Comparison of ENCODE assay signal across 8 cellular contexts in genomic region chr10:133257489-133258065, GRCh38. TPM values are rescaled to one million over a fixed set of nuclear protein-coding genes. Genes with fewer than 3 reads are reported as not detected.
DNase-seq lines count a peak whose midpoint lies in the region; ATAC-seq and TF ChIP-seq lines count a peak whose summit lies in the region.

No MANE protein-coding gene starts in this region.

- H3K4ac ChIP-seq in H9 (ENCODE audit: low read depth, low read length), result no peak overlapping the region

- no peak for ATAC-seq in CD4-positive, CD25-positive, alpha-beta regulatory T cell (ENCODE audit: low read depth in 2 of 2)
- no peak for ATAC-seq in natural killer cell treated with Interleukin-12 subunit alpha and Interleukin-12 subunit beta and Interleukin-15 and Interleukin-18, amount 100 ng/mL, for 72 hours
- ATAC-seq in HG03521 (IDR thresholded peaks at IDR 0.05; ENCODE audit: unreplicated experiment) (no peak), GM19397 (IDR thresholded peaks at IDR 0.05; ENCODE audit: unreplicated experiment) (no peak)

- H3K4me2 ChIP-seq in H9 (ENCODE audit: insufficient read depth, insufficient read length, low read length) (peak overlapping the region; percentile 36), fibroblast of lung (ENCODE audit: extremely low read depth, insufficient read depth, low read length) (no peak overlapping the region)

- no peaks in the 10 kb centered on the region for H4K20me1 ChIP-seq in H9 (ENCODE audit: control insufficient read depth, insufficient read depth, insufficient read length)
- no peaks in the 10 kb centered on the region for H4K20me1 ChIP-seq in fibroblast of lung (ENCODE audit: control insufficient read depth, extremely low read depth, insufficient read depth, low read length)

- no peak overlapping the region for H4K5ac ChIP-seq in H9 (ENCODE audit: insufficient read length, low read depth, low read length)

- H3K79me2 ChIP-seq in H9 (ENCODE audit: insufficient read depth, low read length) (no peaks in the 10 kb centered on the region), fibroblast of lung (ENCODE audit: control insufficient read depth, insufficient read depth, low read length) (no peaks in the 10 kb centered on the region)

- no peak overlapping the region for H2BK5ac ChIP-seq in H9 (ENCODE audit: insufficient read length, low read length)

- H3T11ph ChIP-seq in H9 (ENCODE audit: low read length), result no peak overlapping the region

- H2BK15ac ChIP-seq in H9 (ENCODE audit: low read depth, low read length), result no peak overlapping the region

- peak overlapping the region; percentile 75 for H3K27ac ChIP-seq in CD4-positive, CD25-positive, alpha-beta regulatory T cell (ENCODE audit: insufficient read depth, low read length, poor library complexity, severe bottlenecking)
- H3K27ac ChIP-seq in H9 (ENCODE audit: insufficient read length, low read depth, low read length) (no peak overlapping the region), fibroblast of lung (ENCODE audit: insufficient read depth, low read length) (peak overlapping the region; percentile 89)

- H3K79me1 ChIP-seq in H9 (ENCODE audit: insufficient read depth, low read depth, low read length, poor library complexity, severe bottlenecking), result no peaks in the 10 kb centered on the region

- no CpG with 5 or more reads among the region's 27 CpGs for WGBS in H9 (ENCODE audit: extremely low coverage, insufficient read length, low lambda C conversion rate)

- H3K4me3 Mint-ChIP-seq in CD4-positive, CD25-positive, alpha-beta regulatory T cell, result peak overlapping the region in 3 of 4 donors; percentile 7 to 49 (median 29)
- peak overlapping the region; percentile 51 to 70 for H3K4me3 Mint-ChIP-seq in H9
- H3K4me3 Mint-ChIP-seq in natural killer cell treated with Interleukin-12 subunit alpha and Interleukin-12 subunit beta and Interleukin-15 and Interleukin-18, amount 100 ng/mL, for 72 hours, result peak overlapping the region; percentile 21

- no peak overlapping the region for H4K8ac ChIP-seq in H9 (replicated peaks; ENCODE audit: insufficient read length, low read depth, low read length)

- peaks cover 51% of the 10 kb centered on the region for H3K4me1 ChIP-seq in CD4-positive, CD25-positive, alpha-beta regulatory T cell (ENCODE audit: control insufficient read depth, insufficient read depth, low read length, poor library complexity, severe bottlenecking)
- no peaks in the 10 kb centered on the region for H3K4me1 ChIP-seq in H9 (ENCODE audit: insufficient read depth, low read length)
- H3K4me1 ChIP-seq in fibroblast of lung (ENCODE audit: control insufficient read depth, extremely low read depth, insufficient read depth, low read length), result peaks cover 27% of the 10 kb centered on the region

- peaks cover 7% of the 10 kb centered on the region for H3K23me2 ChIP-seq in H9 (ENCODE audit: insufficient read length, low read depth, low read length, poor library complexity, severe bottlenecking)

- no peaks in the 10 kb centered on the region for H3K9me3 Mint-ChIP-seq in CD4-positive, CD25-positive, alpha-beta regulatory T cell
- no peaks in the 10 kb centered on the region; a peak in 1 of 5 replicates for H3K9me3 Mint-ChIP-seq in H9
- H3K9me3 Mint-ChIP-seq in natural killer cell treated with Interleukin-12 subunit alpha and Interleukin-12 subunit beta and Interleukin-15 and Interleukin-18, amount 100 ng/mL, for 72 hours, result no peaks in the 10 kb centered on the region

- no peak overlapping the region for H3K14ac ChIP-seq in H9 (ENCODE audit: insufficient read depth, low read length)

- H2BK20ac ChIP-seq in H9 (ENCODE audit: low read depth, low read length, poor library complexity, severe bottlenecking), result no peak overlapping the region

- no peak overlapping the region for H4K91ac ChIP-seq in H9 (ENCODE audit: insufficient read length, low read depth, low read length)

- H3K36me3 ChIP-seq in CD4-positive, CD25-positive, alpha-beta regulatory T cell (ENCODE audit: control insufficient read depth, insufficient read depth, low read length), result no peaks in the 10 kb centered on the region
- H3K36me3 ChIP-seq in fibroblast of lung (ENCODE audit: control insufficient read depth, insufficient read depth, low read length), result no peaks in the 10 kb centered on the region

- no peak overlapping the region for H2BK120ac ChIP-seq in H9 (ENCODE audit: low read depth, low read length, poor library complexity, severe bottlenecking)

- no peak overlapping the region for H3K18ac ChIP-seq in H9 (ENCODE audit: insufficient read length, low read depth, low read length)

- H3K23ac ChIP-seq in H9 (ENCODE audit: insufficient read length, low read depth, low read length), result no peak overlapping the region

- no peaks in the 10 kb centered on the region for H3K27me3 ChIP-seq in CD4-positive, CD25-positive, alpha-beta regulatory T cell (ENCODE audit: control insufficient read depth, insufficient read depth, low read length)
- H3K27me3 ChIP-seq in H9 (ENCODE audit: insufficient read depth, low read length), result no peaks in the 10 kb centered on the region
- no peaks in the 10 kb centered on the region for H3K27me3 ChIP-seq in fibroblast of lung (ENCODE audit: control insufficient read depth, insufficient read depth, low read length)

- H3K56ac ChIP-seq in H9 (ENCODE audit: insufficient read length, low read depth, low read length), result no peak overlapping the region

- H3K4me1 Mint-ChIP-seq in CD4-positive, CD25-positive, alpha-beta regulatory T cell, result peaks cover 0 to 50% (median 12%) of the 10 kb centered on the region in 4 donors
- peaks cover 11 to 30% of the 10 kb centered on the region in 2 experiments for H3K4me1 Mint-ChIP-seq in H9
- peaks cover 20 to 25% of the 10 kb centered on the region in 2 donors for H3K4me1 Mint-ChIP-seq in natural killer cell treated with Interleukin-12 subunit alpha and Interleukin-12 subunit beta and Interleukin-15 and Interleukin-18, amount 100 ng/mL, for 72 hours (ENCODE audit: low read depth in 2 of 2)

- H3K4me3 ChIP-seq in CD4-positive, CD25-positive, alpha-beta regulatory T cell (ENCODE audit: low read depth, low read length), result no peak overlapping the region
- H3K4me3 ChIP-seq in fibroblast of lung (replicated peaks in 1 of 4; ENCODE audit: control extremely low read depth in 1 of 4, insufficient read depth in 1 of 4, low read depth in 3 of 4, low read length in 4 of 4), result no peak overlapping the region

- H3K27me3 Mint-ChIP-seq in CD4-positive, CD25-positive, alpha-beta regulatory T cell, result no peaks in the 10 kb centered on the region
- peaks cover 3% of the 10 kb centered on the region for H3K27me3 Mint-ChIP-seq in H9 (ENCODE audit: low read depth)
- no peaks in the 10 kb centered on the region for H3K27me3 Mint-ChIP-seq in natural killer cell treated with Interleukin-12 subunit alpha and Interleukin-12 subunit beta and Interleukin-15 and Interleukin-18, amount 100 ng/mL, for 72 hours

- DNase-seq in CD4-positive, CD25-positive, alpha-beta regulatory T cell, result no peak
- DNase-seq in H9 (peak; percentile 79), SW480 (ENCODE audit: low spot score) (peak; percentile 74), fibroblast of lung (ENCODE audit: low read depth in 2 of 2) (peak; percentile 32 to 46), putamen (ENCODE audit: low spot score) (no peak)
- no peak for DNase-seq in natural killer cell treated with Interleukin-12 subunit alpha and Interleukin-12 subunit beta and Interleukin-15 and Interleukin-18, amount 100 ng/mL, for 72 hours (ENCODE audit: low spot score)

- no peak overlapping the region for H2BK12ac ChIP-seq in H9 (ENCODE audit: insufficient read length, low read depth, low read length)

- peak overlapping the region in 2 of 3 donors; percentile 5 to 80 for H3K27ac Mint-ChIP-seq in CD4-positive, CD25-positive, alpha-beta regulatory T cell
- H3K27ac Mint-ChIP-seq in H9, result peak overlapping the region in 1 of 3 experiments; percentile 76; a peak in 3 of 7 replicates
- no peak overlapping the region for H3K27ac Mint-ChIP-seq in natural killer cell treated with Interleukin-12 subunit alpha and Interleukin-12 subunit beta and Interleukin-15 and Interleukin-18, amount 100 ng/mL, for 72 hours

- no peak overlapping the region for H2AFZ ChIP-seq in H9 (ENCODE audit: low read length)
- H2AFZ ChIP-seq in fibroblast of lung (ENCODE audit: low read length), result peak overlapping the region; percentile 19

- no peaks in the 10 kb centered on the region for H3K36me3 Mint-ChIP-seq in CD4-positive, CD25-positive, alpha-beta regulatory T cell
- H3K36me3 Mint-ChIP-seq in H9 (ENCODE audit: insufficient read depth in 1 of 3, low read depth in 3 of 3), result no peaks in the 10 kb centered on the region
- H3K36me3 Mint-ChIP-seq in natural killer cell treated with Interleukin-12 subunit alpha and Interleukin-12 subunit beta and Interleukin-15 and Interleukin-18, amount 100 ng/mL, for 72 hours, result no peaks in the 10 kb centered on the region

- no peaks in the 10 kb centered on the region for H3K9me3 ChIP-seq in CD4-positive, CD25-positive, alpha-beta regulatory T cell (ENCODE audit: control insufficient read depth in 2 of 2, low read length in 2 of 2)
- H3K9me3 ChIP-seq in H9 (ENCODE audit: control insufficient read depth, low read depth, low read length), result no peaks in the 10 kb centered on the region
- no peaks in the 10 kb centered on the region for H3K9me3 ChIP-seq in fibroblast of lung (ENCODE audit: control insufficient read depth, insufficient read depth, low read depth, low read length)

- H3K9ac ChIP-seq in H9 (ENCODE audit: extremely low read depth, insufficient read length, low read length) (no peak overlapping the region), fibroblast of lung (ENCODE audit: insufficient read depth, low read length) (no peak overlapping the region)

- no peak overlapping the region for H2AK5ac ChIP-seq in H9 (ENCODE audit: insufficient read length, low read length)

- peak; percentile 34; the same call in 2 of the 3 replicates for TF ChIP-seq CTCF in H9 (conservative IDR thresholded peaks at IDR 0.05)
- TF ChIP-seq CTCF in fibroblast of lung (conservative IDR thresholded peaks at IDR 0.05 in 1 of 2, IDR thresholded peaks at IDR 0.05 in 1 of 2; ENCODE audit: low read depth in 1 of 2, low read length in 2 of 2), result peak in 1 of 2 donors; percentile 39

RNA-seq across cellular contexts. Expression of gene ADAM8, which starts 19.1 kb away (rescaled TPM):
- 148 TPM for total RNA-seq in CD4-positive, CD25-positive, alpha-beta regulatory T cell
- polyA plus RNA-seq in CD4-positive, CD25-positive, alpha-beta regulatory T cell, result 10 to 100 TPM; 33.4 to 62.6 (median 49.8) TPM
- total RNA-seq in H9 (2021), result 4.5 and 5.4 TPM in 2 replicates
- total RNA-seq in fibroblast of lung, result 1.0 and 2.0 TPM in 2 replicates
- polyA plus RNA-seq in fibroblast of lung, result 0.23 and 0.26 TPM in 2 replicates
- polyA plus RNA-seq in fibroblast of lung (2012), result 0.26 and 0.47 TPM in 2 replicates
- 0.26 TPM in 1 of 2 replicates, not detected in the other for polyA minus RNA-seq in fibroblast of lung (ENCODE audit: low replicate concordance)
- total RNA-seq in natural killer cell treated with Interleukin-12 subunit alpha and Interleukin-12 subunit beta and Interleukin-15 and Interleukin-18, amount 100 ng/mL, for 72 hours, result 100 to 1,000 TPM; 202 to 211 TPM

RNA-seq across cellular contexts. Expression of gene VENTX, which starts 19.9 kb away (rescaled TPM):
- total RNA-seq in CD4-positive, CD25-positive, alpha-beta regulatory T cell, result not detected
- polyA plus RNA-seq in CD4-positive, CD25-positive, alpha-beta regulatory T cell, result not detected
- total RNA-seq in H9 (2021) (10.9 and 11.1 TPM in 2 replicates), fibroblast of lung (not detected in 2 replicates)
- not detected in 2 replicates for polyA plus RNA-seq in fibroblast of lung
- polyA plus RNA-seq in fibroblast of lung (2012), result not detected in 2 replicates
- polyA minus RNA-seq in fibroblast of lung (ENCODE audit: low replicate concordance), result not detected in 2 replicates
- total RNA-seq in natural killer cell treated with Interleukin-12 subunit alpha and Interleukin-12 subunit beta and Interleukin-15 and Interleukin-18, amount 100 ng/mL, for 72 hours, result not detected

RNA-seq across cellular contexts. Expression of gene UTF1, which starts 27.6 kb away (rescaled TPM):
- total RNA-seq in CD4-positive, CD25-positive, alpha-beta regulatory T cell, result not detected
- not detected for polyA plus RNA-seq in CD4-positive, CD25-positive, alpha-beta regulatory T cell
- 31.5 and 38.6 TPM in 2 replicates for total RNA-seq in H9 (2021)
- not detected in 2 replicates for total RNA-seq in fibroblast of lung
- not detected in 2 replicates for polyA plus RNA-seq in fibroblast of lung
- not detected in 2 replicates for polyA plus RNA-seq in fibroblast of lung (2012)
- not detected in 2 replicates for polyA minus RNA-seq in fibroblast of lung (ENCODE audit: low replicate concordance)
- total RNA-seq in natural killer cell treated with Interleukin-12 subunit alpha and Interleukin-12 subunit beta and Interleukin-15 and Interleukin-18, amount 100 ng/mL, for 72 hours, result not detected

RNA-seq across cellular contexts. Expression of gene TUBGCP2, which starts 51.1 kb away (rescaled TPM):
- total RNA-seq in CD4-positive, CD25-positive, alpha-beta regulatory T cell, result 73.8 TPM
- polyA plus RNA-seq in CD4-positive, CD25-positive, alpha-beta regulatory T cell, result 10 to 100 TPM; 23.5 to 31.8 (median 28.1) TPM
- total RNA-seq in H9 (2021) (52.4 and 53.5 TPM in 2 replicates), fibroblast of lung (51.6 and 60.8 TPM in 2 replicates)
- polyA plus RNA-seq in fibroblast of lung, result 31.0 and 46.0 TPM in 2 replicates
- polyA plus RNA-seq in fibroblast of lung (2012), result 42.2 and 63.2 TPM in 2 replicates
- 56.9 and 75.9 TPM in 2 replicates for polyA minus RNA-seq in fibroblast of lung (ENCODE audit: low replicate concordance)
- total RNA-seq in natural killer cell treated with Interleukin-12 subunit alpha and Interleukin-12 subunit beta and Interleukin-15 and Interleukin-18, amount 100 ng/mL, for 72 hours, result 10 to 100 TPM; 53.3 to 58.2 TPM

RNA-seq across cellular contexts. Expression of gene ZNF511, which starts 51.1 kb away (rescaled TPM):
- 29.1 TPM for total RNA-seq in CD4-positive, CD25-positive, alpha-beta regulatory T cell
- polyA plus RNA-seq in CD4-positive, CD25-positive, alpha-beta regulatory T cell, result 10 to 100 TPM; 67.5 to 96.4 (median 78.7) TPM
- total RNA-seq in H9 (2021) (83.6 and 89.4 TPM in 2 replicates), fibroblast of lung (23.6 and 27.7 TPM in 2 replicates)
- polyA plus RNA-seq in fibroblast of lung, result 18.5 and 25.2 TPM in 2 replicates
- polyA plus RNA-seq in fibroblast of lung (2012), result 28.3 and 42.8 TPM in 2 replicates
- 9.4 and 44.2 TPM in 2 replicates for polyA minus RNA-seq in fibroblast of lung (ENCODE audit: low replicate concordance)
- total RNA-seq in natural killer cell treated with Interleukin-12 subunit alpha and Interleukin-12 subunit beta and Interleukin-15 and Interleukin-18, amount 100 ng/mL, for 72 hours, result 10 to 100 TPM; 38.1 to 73.2 TPM

Comparison
In these comparisons a context has a peak if more than half of its experiments do, and no peak if none do; other contexts are left out.
1. DNase-seq: peak in H9 (single experiment), SW480 (single experiment) and fibroblast of lung (2 of 2); none in CD4-positive, CD25-positive, alpha-beta regulatory T cell (0 of 3), natural killer cell treated with Interleukin-12 subunit alpha and Interleukin-12 subunit beta and Interleukin-15 and Interleukin-18, amount 100 ng/mL, for 72 hours (single experiment) and putamen (single experiment).
2. H3K27ac Mint-ChIP-seq: peak in CD4-positive, CD25-positive, alpha-beta regulatory T cell (2 of 3); none in natural killer cell treated with Interleukin-12 subunit alpha and Interleukin-12 subunit beta and Interleukin-15 and Interleukin-18, amount 100 ng/mL, for 72 hours (0 of 2).
3. RNA of gene ADAM8, which starts 19.1 kb away (total RNA-seq): 202 to 211 TPM in natural killer cell treated with Interleukin-12 subunit alpha and Interleukin-12 subunit beta and Interleukin-15 and Interleukin-18, amount 100 ng/mL, for 72 hours and 148 TPM in CD4-positive, CD25-positive, alpha-beta regulatory T cell (single experiment); 4.5 to 5.4 TPM in H9 and 1.0 to 2.0 TPM in fibroblast of lung; every median in the first group is over 10 times any median in the second.
4. RNA of gene VENTX, which starts 19.9 kb away (total RNA-seq): 10.9 to 11.1 TPM in H9; not detected in natural killer cell treated with Interleukin-12 subunit alpha and Interleukin-12 subunit beta and Interleukin-15 and Interleukin-18, amount 100 ng/mL, for 72 hours, not detected in CD4-positive, CD25-positive, alpha-beta regulatory T cell (single experiment) and not detected in fibroblast of lung; every median in the first group is over 10 times any median in the second.
5. RNA of gene UTF1, which starts 27.6 kb away (total RNA-seq): 31.5 to 38.6 TPM in H9; not detected in CD4-positive, CD25-positive, alpha-beta regulatory T cell (single experiment), not detected in fibroblast of lung and not detected in natural killer cell treated with Interleukin-12 subunit alpha and Interleukin-12 subunit beta and Interleukin-15 and Interleukin-18, amount 100 ng/mL, for 72 hours; every median in the first group is over 10 times any median in the second.
6. Peak in every context shown above with its lines, with median percentiles within 50 percentile points of each other: H3K4me3 Mint-ChIP-seq.